ENCODE assay signal across 1 cellular context in genomic region chr12:810635-811415, GRCh38.
TF ChIP-seq lines count a peak whose summit lies in the region.

No MANE protein-coding gene starts in this region.

TF ChIP-seq in HEK293, 187 proteins besides CTCF, POLR2A, EP300 and RAD21 (continued from another document):
- TF ChIP-seq KLF1 (tag by site-specific recombination; IDR thresholded peaks at IDR 0.05) (0 out of 2 replicates have a peak, but pooled peaks have one; percentile 13), ZNF354C (tag by site-specific recombination; IDR thresholded peaks at IDR 0.05; ENCODE audit: borderline replicate concordance, low read depth) (no peak), ATF2 (tag by site-specific recombination; IDR thresholded peaks at IDR 0.05; ENCODE audit: low read depth) (peak; percentile 94), ZNF366 (tag by site-specific recombination; conservative IDR thresholded peaks at IDR 0.05) (peak; percentile 64), ZBTB7A (tag by site-specific recombination; IDR thresholded peaks at IDR 0.05; ENCODE audit: low read depth) (no peak), BCL11B (tag by site-specific recombination; IDR thresholded peaks at IDR 0.05; ENCODE audit: low read depth) (no peak), ZNF2 (tag by site-specific recombination; IDR thresholded peaks at IDR 0.05) (0 out of 2 replicates have a peak, but pooled peaks have one; percentile 20), OSR2 (tag by site-specific recombination; IDR thresholded peaks at IDR 0.05) (peak; percentile 54; the same call in 1 of the 2 replicates), ZBTB10 (tag by site-specific recombination; IDR thresholded peaks at IDR 0.05) (no peak), ZNF660 (tag by site-specific recombination; IDR thresholded peaks at IDR 0.05) (peak; percentile 67; the same call in 1 of the 2 replicates), SP2 (tag by site-specific recombination; IDR thresholded peaks at IDR 0.05) (no peak), PRDM4 (tag by site-specific recombination; IDR thresholded peaks at IDR 0.05) (peak; percentile 34; the same call in 1 of the 2 replicates), ZNF585B (tag by site-specific recombination; IDR thresholded peaks at IDR 0.05) (no peak), ZFP69B (tag by site-specific recombination; IDR thresholded peaks at IDR 0.05) (0 out of 2 replicates have a peak, but pooled peaks have one; percentile 38), FEZF1 (tag by site-specific recombination; IDR thresholded peaks at IDR 0.05) (peak; percentile 98), ZNF501 (tag by site-specific recombination; IDR thresholded peaks at IDR 0.05) (peak; percentile 67; the same call in 1 of the 2 replicates)
